Comparison of ENCODE assay signal across 21 cellular contexts in genomic region chr11:128680906-128681305, GRCh38. TPM values are rescaled to one million over a fixed set of nuclear protein-coding genes. Genes with fewer than 3 reads are reported as not detected.
DNase-seq lines count a peak whose midpoint lies in the region; ATAC-seq, FAIRE-seq and TF ChIP-seq lines count a peak whose summit lies in the region.
"Had no signal": no experiment of that assay in that cellular context is flagged by ENCODE, and none has a peak within 500 bp of the region (broad histone marks: within the 10 kb centered on the region; RNA-seq: fewer than 3 reads in every experiment).

No MANE protein-coding gene starts in this region.

- no peak overlapping the region for H3K4me3 ChIP-seq in BLaER1 treated with 17β-estradiol and CSF1 and Interleukin-3, amounts not matched to agents 10 nM and 100 nM
- no peak overlapping the region for H3K4me3 ChIP-seq in Jurkat, Clone E6-1 (ENCODE audit: low read length)
- no peak overlapping the region for H3K4me3 ChIP-seq in body of pancreas
- H3K4me3 ChIP-seq: HAP-1 had no signal

- 69 to 75% methylated on average over 4 of the region's 4 CpGs for WGBS in body of pancreas, 2 donors

- DNase-seq in Jurkat, Clone E6-1 (ENCODE audit: low read depth, low spot score): peak; percentile 65
- DNase-seq in T-helper 17 cell (no peak), endothelial cell (ENCODE audit: low spot score) (no peak), NCI-H524 (lab: John Stamatoyannopoulos, UW) (no peak), frontal cortex (ENCODE audit: low spot score in 2 of 2) (no peak), body of pancreas (no peak), NCI-H446 treated with DMSO at 0.1 percent for 48 hours (lab: John Stamatoyannopoulos, UW) (no peak)
- DNase-seq: CD8-positive, alpha-beta T cell; COR-L47; DMS153; DMS79 treated with DMSO at 0.1 percent for 48 hours; GDM1 had no signal

- peaks cover 6 to 13% (median 8%) of the 10 kb centered on the region in 11 experiments; a peak in 20 of 22 replicates for H3K9me3 ChIP-seq in BLaER1 treated with 17β-estradiol and CSF1 and Interleukin-3, amounts not matched to agents 10 nM and 100 nM (replicated peaks in 1 of 11)
- H3K9me3 ChIP-seq in T-helper 17 cell (ENCODE audit: control insufficient read depth, low read length, poor library complexity, severe bottlenecking) (no peaks in the 10 kb centered on the region), body of pancreas (no peaks in the 10 kb centered on the region)
- H3K9me3 ChIP-seq: HAP-1 had no signal

- H3K4me2 ChIP-seq in BLaER1 treated with 17β-estradiol and CSF1 and Interleukin-3, amounts not matched to agents 10 nM and 100 nM: peak overlapping the region in 10 of 11 experiments; percentile 4 to 80 (median 74); a peak in 19 of 22 replicates

- peak overlapping the region in 5 of 11 experiments; percentile 32 to 70 (median 58); a peak in 7 of 22 replicates for H3K27ac ChIP-seq in BLaER1 treated with 17β-estradiol and CSF1 and Interleukin-3, amounts not matched to agents 10 nM and 100 nM
- H3K27ac ChIP-seq in body of pancreas: no peak overlapping the region

- TF ChIP-seq CTCF in endothelial cell (IDR thresholded peaks at IDR 0.05; ENCODE audit: unreplicated experiment): no peak
- no peak for TF ChIP-seq CTCF in body of pancreas (IDR thresholded peaks at IDR 0.05)

- peaks cover 20 to 33% (median 26%) of the 10 kb centered on the region in 11 experiments for H3K27me3 ChIP-seq in BLaER1 treated with 17β-estradiol and CSF1 and Interleukin-3, amounts not matched to agents 10 nM and 100 nM
- H3K27me3 ChIP-seq in body of pancreas: peaks cover 0 to 4% of the 10 kb centered on the region in 2 donors

- H4K20me1 ChIP-seq in BLaER1 treated with 17β-estradiol and CSF1 and Interleukin-3, amounts not matched to agents 10 nM and 100 nM: 0 out of 22 replicates have a peak, but pooled peaks cover 0 to 2% (median 0%) of the 10 kb centered on the region in 11 experiments

- intact Hi-C loops in body of pancreas (cut with DNase I): loop anchor here (10.0 kb wide), 1 partner anchor 54 kb away; no protein-coding TSS in a partner anchor

- H3K4me1 Mint-ChIP-seq in T-helper 17 cell (peaks cover 35% of the 10 kb centered on the region), endothelial cell (ENCODE audit: unreplicated experiment) (peaks cover 82% of the 10 kb centered on the region)

- H3K9me3 Mint-ChIP-seq in endothelial cell (ENCODE audit: unreplicated experiment): no peaks in the 10 kb centered on the region
- H3K9me3 Mint-ChIP-seq: CD8-positive, alpha-beta T cell had no signal

- TF ChIP-seq POLR2A in body of pancreas (IDR thresholded peaks at IDR 0.05): no peak

- H3K4me1 ChIP-seq in BLaER1 treated with 17β-estradiol and CSF1 and Interleukin-3, amounts not matched to agents 10 nM and 100 nM: peaks cover 36 to 90% (median 88%) of the 10 kb centered on the region in 10 experiments
- H3K4me1 ChIP-seq in body of pancreas: peaks cover 9% of the 10 kb centered on the region
- H3K4me1 ChIP-seq: HAP-1 had no signal

- peaks cover 14% of the 10 kb centered on the region for H3K27me3 Mint-ChIP-seq in T-helper 17 cell
- H3K27me3 Mint-ChIP-seq in endothelial cell (ENCODE audit: unreplicated experiment): peaks cover 13% of the 10 kb centered on the region

- FAIRE-seq in frontal cortex (lab: Jason Lieb, UNC): no peak
- FAIRE-seq: A204.1, D721Med, GM19239, H1 had no signal

- H3K4me3 Mint-ChIP-seq in T-helper 17 cell (peak overlapping the region; percentile 28), endothelial cell (ENCODE audit: unreplicated experiment) (no peak overlapping the region)
- H3K4me3 Mint-ChIP-seq: B cell; CD14-positive monocyte; CD8-positive, alpha-beta T cell had no signal

- ATAC-seq in T-helper 17 cell (no peak), body of pancreas (no peak)
- ATAC-seq: CD8-positive, alpha-beta T cell had no signal

- H3K27ac Mint-ChIP-seq in T-helper 17 cell: no peak overlapping the region
- H3K27ac Mint-ChIP-seq in endothelial cell (ENCODE audit: unreplicated experiment): peak overlapping the region; percentile 85
- H3K27ac Mint-ChIP-seq: B cell; CD14-positive monocyte; CD8-positive, alpha-beta T cell had no signal

- no peaks in the 10 kb centered on the region for H3K36me3 Mint-ChIP-seq in T-helper 17 cell (ENCODE audit: low read depth)
- peaks cover 15% of the 10 kb centered on the region for H3K36me3 Mint-ChIP-seq in endothelial cell (ENCODE audit: low read depth, unreplicated experiment)
- H3K36me3 Mint-ChIP-seq: CD14-positive monocyte; CD8-positive, alpha-beta T cell had no signal

- no peak overlapping the region for H3K9ac ChIP-seq in BLaER1 treated with 17β-estradiol and CSF1 and Interleukin-3, amounts not matched to agents 10 nM and 100 nM

- H3K36me3 ChIP-seq in BLaER1 treated with 17β-estradiol and CSF1 and Interleukin-3, amounts not matched to agents 10 nM and 100 nM: peaks cover 0 to 6% (median 0%) of the 10 kb centered on the region in 11 experiments; a peak in 2 of 22 replicates
- no peaks in the 10 kb centered on the region for H3K36me3 ChIP-seq in body of pancreas (replicated peaks in 1 of 2; ENCODE audit: insufficient read depth in 1 of 2, low read depth in 2 of 2)
- H3K36me3 ChIP-seq: HAP-1 had no signal

RNA-seq across cellular contexts. Expression of gene FLI1, which starts 13.0 kb away (rescaled TPM):
- polyA plus RNA-seq in Jurkat, Clone E6-1 (2012; ENCODE audit: insufficient read depth, insufficient read length): 61.1 TPM
- total RNA-seq in T-helper 17 cell (100 to 1,000 TPM; 113 to 117 TPM), endothelial cell (ENCODE audit: unreplicated experiment) (271 TPM), frontal cortex (3.7 TPM), body of pancreas (1 to 10 TPM; 2.6 to 4.4 TPM)
- total RNA-seq: HT-29 had no signal

Comparison
In these comparisons a context has a peak if more than half of its experiments do, and no peak if none do; other contexts are left out.
1. RNA of gene FLI1, which starts 13.0 kb away (total RNA-seq): 271 TPM in endothelial cell (single experiment) and 113 to 117 TPM in T-helper 17 cell; 2.6 to 4.4 TPM in body of pancreas and 3.7 TPM in frontal cortex (single experiment); every median in the first group is over 10 times any median in the second.